Comparison of ENCODE assay signal across 8 cellular contexts in genomic region chr5:139648205-139649081, GRCh38. TPM values are rescaled to one million over a fixed set of nuclear protein-coding genes. Genes with fewer than 3 reads are reported as not detected.
DNase-seq lines count a peak whose midpoint lies in the region; ATAC-seq, FAIRE-seq and TF ChIP-seq lines count a peak whose summit lies in the region.

Gene CXXC5 (plus strand): TSS chr5:139648349. CDS start chr5:139680524, 32,175 bp downstream.

- intact Hi-C loops in Right ventricle myocardium superior (cut with DNase I) = loop anchor here (5.0 kb wide), 1 partner anchor 34 kb away; no protein-coding TSS in a partner anchor

- peak within 1 kb of the TSS; percentile 87 for H3K4me3 ChIP-seq in HUES64 (ENCODE audit: low read length)
- H3K4me3 ChIP-seq in adipocyte (ENCODE audit: low read length) = peak within 1 kb of the TSS; percentile 91

- ATAC-seq in GM18907 (IDR thresholded peaks at IDR 0.05; ENCODE audit: unreplicated experiment) (peak; percentile 33), Right ventricle myocardium superior (ENCODE audit: poor library complexity) (peak; percentile 77), omental fat pad (ENCODE audit: low FRiP score) (peak; percentile 47), HG03139 (IDR thresholded peaks at IDR 0.05; ENCODE audit: unreplicated experiment) (no peak)

- H3K27me3 ChIP-seq in HUES64 (ENCODE audit: insufficient read depth, low read length) (peaks cover 35% of the 10 kb centered on the region), adipocyte (replicated peaks; ENCODE audit: control insufficient read depth, insufficient read depth, low read length) (no peaks in the 10 kb centered on the region)

- no peak for FAIRE-seq in RCC 7860 (lab: Jason Lieb, UNC)

- WGBS in HUES64 = under 1% methylated on average over 93 of the region's 106 CpGs

- peak within 1 kb of the TSS; percentile 94; the same call in 1 of the 2 replicates for H3K27ac ChIP-seq in HUES64 (ENCODE audit: low read depth, low read length)

- peaks cover 30% of the 10 kb centered on the region for H3K4me1 ChIP-seq in HUES64 (ENCODE audit: insufficient read depth, low read length)
- peaks cover 42% of the 10 kb centered on the region for H3K4me1 ChIP-seq in adipocyte (ENCODE audit: control insufficient read depth, insufficient read depth, low read length)

- H3K9me3 ChIP-seq in HUES64 (ENCODE audit: insufficient read depth, low read depth, low read length) = no peaks in the 10 kb centered on the region
- H3K9me3 ChIP-seq in adipocyte (ENCODE audit: control insufficient read depth, low read length) = no peaks in the 10 kb centered on the region

- DNase-seq in AML-193 (lab: John Stamatoyannopoulos, UW) = peak; percentile 35 to 51
- DNase-seq in RCC 7860 (ENCODE audit: low spot score) = peak; percentile 67
- peak; percentile 94 for DNase-seq in adipocyte (ENCODE audit: low read depth)
- peak; percentile 91 for DNase-seq in Right ventricle myocardium superior
- DNase-seq in omental fat pad (ENCODE audit: low spot score) = no peak

- TF ChIP-seq CTCF in omental fat pad (IDR thresholded peaks at IDR 0.05) = no peak

- H3K36me3 ChIP-seq in HUES64 (ENCODE audit: insufficient read depth, low read length) (no peaks in the 10 kb centered on the region), adipocyte (ENCODE audit: control insufficient read depth, insufficient read depth, low read length, severe bottlenecking) (no peaks in the 10 kb centered on the region)

- peak within 1 kb of the TSS; percentile 79 for H3K9ac ChIP-seq in HUES64 (ENCODE audit: low read depth, low read length)
- H3K9ac ChIP-seq in adipocyte (ENCODE audit: low read length) = peak within 1 kb of the TSS; percentile 95

RNA-seq across cellular contexts. Expression of gene CXXC5, which starts in this region (rescaled TPM):
- polyA plus RNA-seq in HUES64 (2013, experiment 1 of 2) = 83.6 TPM
- 88.1 TPM for polyA plus RNA-seq in HUES64 (2013, experiment 2 of 2)
- 67.3 TPM for total RNA-seq in Right ventricle myocardium superior
- 10 to 100 TPM; 14.9 to 27.3 (median 25.0) TPM for total RNA-seq in omental fat pad
